In genomic region chr6:10847684-10848083, GRCh38 we compare ENCODE assay signal across 15 cellular contexts. TPM values are rescaled to one million over a fixed set of nuclear protein-coding genes. Genes with fewer than 3 reads are reported as not detected.
A peak's percentile ranks its signal among the peaks of the same experiment; 100 is the strongest.
DNase-seq lines count a peak whose midpoint lies in the region; ATAC-seq, FAIRE-seq and TF ChIP-seq lines count a peak whose summit lies in the region.
"Had no signal": no experiment of that assay in that cellular context is flagged by ENCODE, and none has a peak within 500 bp of the region (broad histone marks: within the 10 kb centered on the region; RNA-seq: fewer than 3 reads in every experiment).

No MANE protein-coding gene starts in this region.

- H3K27ac ChIP-seq in Panc1 (ENCODE audit: low read length) (no peak overlapping the region), keratinocyte (ENCODE audit: control insufficient read depth, insufficient read depth, low read length) (no peak overlapping the region)

- no peaks in the 10 kb centered on the region for H3K9me3 ChIP-seq in BE2C
- H3K9me3 ChIP-seq in Panc1 (ENCODE audit: control insufficient read depth, insufficient read depth, low read depth, low read length) = no peaks in the 10 kb centered on the region; the same call in 1 of the 2 replicates
- no peaks in the 10 kb centered on the region for H3K9me3 ChIP-seq in keratinocyte (ENCODE audit: control insufficient read depth, low read depth, low read length)

- no peak overlapping the region for H3K9ac ChIP-seq in keratinocyte (ENCODE audit: control insufficient read depth, extremely low read depth, insufficient read depth, low read length)

- dilution Hi-C loops in keratinocyte (cut with MboI; ENCODE audit: extremely low pct_ligation_motif_present, low sequenced_read_pairs) = no loop called here

- DNase-seq in BE2C = no peak
- DNase-seq in GM12864 (ENCODE audit: low read depth) = no peak
- no peak for DNase-seq in Panc1 (ENCODE audit: low read depth, low spot score)
- no peak for DNase-seq in keratinocyte (ENCODE audit: low read depth, low spot score)
- DNase-seq in activated CD4-positive, alpha-beta T cell treated with anti-CD3 and anti-CD28 coated beads, Interleukin-2, amount 50 U/mL, for 48 hours = no peak
- no peak for DNase-seq in GOT3 (lab: John Stamatoyannopoulos, UW)
- no peak for DNase-seq in T1000 (lab: John Stamatoyannopoulos, UW)
- DNase-seq: activated CD4-positive, alpha-beta T cell treated with anti-CD3 and anti-CD28 coated beads, Interleukin-2, amount 50 U/mL, for 1 hour; activated naive CD8-positive, alpha-beta T cell treated with anti-CD3 and anti-CD28 coated beads, Interleukin-2, amount 10 ng/mL, durations not matched to agents 7 days and 5 days; KG1; kidney glomerular epithelial cell had no signal

- BruUV-seq in Panc1 (replicated peaks; lab: Mats Ljungman, UMichigan) = no TSS peak

- no peak for FAIRE-seq in keratinocyte (lab: Jason Lieb, UNC)

- intact Hi-C loops in Panc1 (cut with micrococcal nuclease; ENCODE audit: unreplicated experiment) = no loop called here

- H3K27me3 ChIP-seq in BE2C (0 out of 2 replicates have a peak, but pooled peaks cover under 1% of the 10 kb centered on the region), Panc1 (ENCODE audit: control insufficient read depth, insufficient read depth, low read length) (no peaks in the 10 kb centered on the region), keratinocyte (ENCODE audit: control insufficient read depth, extremely low read depth, insufficient read depth, low read length) (no peaks in the 10 kb centered on the region)

- in situ Hi-C loops in Panc1 (cut with HindIII; ENCODE audit: low pct_unique_long_range_greater_than_20kb, low sequenced_read_pairs) = no loop called here

- TF ChIP-seq CTCF in BE2C (IDR thresholded peaks at IDR 0.05; ENCODE audit: low read depth, low read length) = peak; percentile 19; the same call in 1 of the 2 replicates
- peak; percentile 18 for TF ChIP-seq CTCF in GM12864 (IDR thresholded peaks at IDR 0.05; ENCODE audit: low read depth, low read length, missing control alignments)
- TF ChIP-seq CTCF in Panc1 (IDR thresholded peaks at IDR 0.05) = peak; percentile 45; the same call in 1 of the 2 replicates
- peak in 2 of 3 experiments; percentile 24 to 30 for TF ChIP-seq CTCF in keratinocyte (optimal IDR thresholded peaks at IDR 0.05 in 1 of 3, IDR thresholded peaks at IDR 0.05 in 1 of 3, conservative IDR thresholded peaks at IDR 0.05 in 1 of 3; ENCODE audit: extremely low read depth in 1 of 3, insufficient read depth in 2 of 3, low read length in 3 of 3)

- CTCF ChIA-PET in Panc1 (lab: Charles Lee) = interaction anchor here (0.6 to 0.7 kb wide), 3 partner anchors 143 to 316 kb away, joined by 3 to 5 read pairs (median 4); no protein-coding TSS in a partner anchor

- no peaks in the 10 kb centered on the region for H3K9me1 ChIP-seq in keratinocyte (ENCODE audit: control insufficient read depth, extremely low read depth, insufficient read depth, low read length)

- ATAC-seq in Panc1 (no peak), HG03460 (IDR thresholded peaks at IDR 0.05; ENCODE audit: unreplicated experiment) (no peak)

- H4K20me1 ChIP-seq in keratinocyte (ENCODE audit: control insufficient read depth, extremely low read depth, insufficient read depth, low read length) = no peaks in the 10 kb centered on the region

- H3K4me2 ChIP-seq in keratinocyte (ENCODE audit: control insufficient read depth, extremely low read depth, insufficient read depth, low read depth, low read length) = no peak overlapping the region

- no peaks in the 10 kb centered on the region for H3K36me3 ChIP-seq in BE2C
- H3K36me3 ChIP-seq in Panc1 (ENCODE audit: control insufficient read depth, insufficient read depth, low read length) = no peaks in the 10 kb centered on the region
- no peaks in the 10 kb centered on the region for H3K36me3 ChIP-seq in keratinocyte (ENCODE audit: control insufficient read depth in 2 of 2, extremely low read depth in 1 of 2, insufficient read depth in 2 of 2, low read length in 2 of 2)

- no peak overlapping the region for H2AFZ ChIP-seq in keratinocyte (ENCODE audit: control insufficient read depth, low read length)

- H3K4me1 ChIP-seq in BE2C = no peaks in the 10 kb centered on the region
- H3K4me1 ChIP-seq in Panc1 (ENCODE audit: control insufficient read depth, insufficient read depth, low read length) = no peaks in the 10 kb centered on the region
- no peaks in the 10 kb centered on the region for H3K4me1 ChIP-seq in keratinocyte (ENCODE audit: control insufficient read depth, extremely low read depth, insufficient read depth, low read length)

- no peak overlapping the region for H3K4me3 ChIP-seq in BE2C (ENCODE audit: low read depth, low read length)
- H3K4me3 ChIP-seq in GM12864 (ENCODE audit: low read depth, low read length) = no peak overlapping the region
- H3K4me3 ChIP-seq in Panc1 (ENCODE audit: low read depth in 2 of 2, low read length in 2 of 2) = no peak overlapping the region
- H3K4me3 ChIP-seq in keratinocyte (ENCODE audit: control insufficient read depth in 2 of 3, extremely low read depth in 1 of 3, insufficient read depth in 2 of 3, low read depth in 1 of 3, low read length in 3 of 3) = no peak overlapping the region

- POLR2A ChIA-PET in Panc1 (lab: Charles Lee) = no interaction called here

- no peaks in the 10 kb centered on the region for H3K79me2 ChIP-seq in keratinocyte (ENCODE audit: control insufficient read depth, insufficient read depth, low read length)

RNA-seq across cellular contexts. Expression of gene MAK, which starts 9.3 kb away (rescaled TPM):
- 0.31 TPM for polyA plus RNA-seq in BE2C (2012; ENCODE audit: insufficient read depth, insufficient read length, low read depth)
- total RNA-seq in Panc1 (2021; ENCODE audit: unreplicated experiment) = 0.21 TPM
- polyA plus RNA-seq in Panc1 (2012; ENCODE audit: insufficient read length) = 0.17 TPM
- polyA plus RNA-seq in keratinocyte = 0.02 to 0.03 TPM in 2 of 3 replicates, not detected in the other
- not detected for polyA plus RNA-seq in keratinocyte (2011; ENCODE audit: low read depth)
- not detected in 2 replicates for polyA plus RNA-seq in keratinocyte (2011; cell fraction: cytosol; rRNA removed)
- polyA plus RNA-seq in keratinocyte (2011; cell fraction: nucleus; rRNA removed) = not detected in 2 replicates
- polyA plus RNA-seq in keratinocyte (2012; ENCODE audit: low replicate concordance) = 0.11 TPM in 1 of 2 replicates, not detected in the other
- polyA minus RNA-seq in keratinocyte = not detected in 3 replicates
- polyA minus RNA-seq in keratinocyte (2011; cell fraction: cytosol; rRNA and poly(A)+ RNA removed) = not detected
- not detected in 2 replicates for polyA minus RNA-seq in keratinocyte (2011; cell fraction: nucleus; rRNA and poly(A)+ RNA removed)
- total RNA-seq: activated naive CD8-positive, alpha-beta T cell treated with anti-CD3 and anti-CD28 coated beads, Interleukin-2, amount 10 ng/mL, durations not matched to agents 7 days and 5 days; RPMI7951 had no signal

RNA-seq across cellular contexts. Expression of gene GCM2, which starts 34.2 kb away (rescaled TPM):
- polyA plus RNA-seq in BE2C (2012; ENCODE audit: insufficient read depth, insufficient read length, low read depth) = not detected
- total RNA-seq in Panc1 (2021; ENCODE audit: unreplicated experiment) = not detected
- not detected for polyA plus RNA-seq in Panc1 (2012; ENCODE audit: insufficient read length)
- polyA plus RNA-seq in keratinocyte = not detected in 3 replicates
- polyA plus RNA-seq in keratinocyte (2011; ENCODE audit: low read depth) = not detected
- not detected in 2 replicates for polyA plus RNA-seq in keratinocyte (2011; cell fraction: cytosol; rRNA removed)
- polyA plus RNA-seq in keratinocyte (2011; cell fraction: nucleus; rRNA removed) = not detected in 2 replicates
- polyA plus RNA-seq in keratinocyte (2012; ENCODE audit: low replicate concordance) = 0.06 TPM in 1 of 2 replicates, not detected in the other
- not detected in 3 replicates for polyA minus RNA-seq in keratinocyte
- polyA minus RNA-seq in keratinocyte (2011; cell fraction: cytosol; rRNA and poly(A)+ RNA removed) = not detected
- polyA minus RNA-seq in keratinocyte (2011; cell fraction: nucleus; rRNA and poly(A)+ RNA removed) = not detected in 2 replicates
- total RNA-seq: activated naive CD8-positive, alpha-beta T cell treated with anti-CD3 and anti-CD28 coated beads, Interleukin-2, amount 10 ng/mL, durations not matched to agents 7 days and 5 days; omental fat pad; RPMI7951 had no signal
- polyA plus RNA-seq: esophagus had no signal

RNA-seq across cellular contexts. Expression of gene SYCP2L, which starts 39.2 kb away (rescaled TPM):
- 5.1 TPM for polyA plus RNA-seq in BE2C (2012; ENCODE audit: insufficient read depth, insufficient read length, low read depth)
- 2.4 TPM for total RNA-seq in Panc1 (2021; ENCODE audit: unreplicated experiment)
- polyA plus RNA-seq in Panc1 (2012; ENCODE audit: insufficient read length) = 1.2 TPM
- polyA plus RNA-seq in keratinocyte = 0.44 to 1.3 TPM (median 0.76 TPM) in 3 replicates
- 1.7 TPM for polyA plus RNA-seq in keratinocyte (2011; ENCODE audit: low read depth)
- polyA plus RNA-seq in keratinocyte (2011; cell fraction: cytosol; rRNA removed) = 0.21 and 0.40 TPM in 2 replicates
- 3.0 and 3.8 TPM in 2 replicates for polyA plus RNA-seq in keratinocyte (2011; cell fraction: nucleus; rRNA removed)
- polyA plus RNA-seq in keratinocyte (2012; ENCODE audit: low replicate concordance) = 0.30 and 0.89 TPM in 2 replicates
- 0.80 to 0.86 TPM in 2 of 3 replicates, not detected in the other for polyA minus RNA-seq in keratinocyte
- not detected for polyA minus RNA-seq in keratinocyte (2011; cell fraction: cytosol; rRNA and poly(A)+ RNA removed)
- 1.1 and 3.0 TPM in 2 replicates for polyA minus RNA-seq in keratinocyte (2011; cell fraction: nucleus; rRNA and poly(A)+ RNA removed)
